In the genomic region with DNA sequence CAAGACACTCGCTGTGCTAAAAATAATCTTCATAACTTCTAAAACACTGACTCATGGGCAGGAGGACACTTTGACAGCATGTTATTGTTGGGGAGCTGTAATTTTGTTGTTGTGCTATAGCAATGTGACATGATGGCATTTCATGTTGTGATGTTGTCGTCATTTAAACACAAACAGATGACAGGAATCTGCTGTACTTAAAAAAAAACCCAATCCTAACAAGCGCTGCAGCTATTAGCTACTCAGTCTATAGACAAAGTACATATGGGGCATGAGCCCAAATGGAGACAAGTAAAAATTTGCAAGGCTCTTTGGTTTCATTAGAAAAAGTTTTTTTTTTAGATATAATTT, we compare ENCODE assay signal across 1 cellular context.
TF ChIP-seq lines count a peak whose summit lies in the region.

No MANE protein-coding gene starts in this region.

TF ChIP-seq in GM12878, 131 proteins besides CTCF, POLR2A, EP300 and RAD21 (continued from another document):
- TF ChIP-seq, protein P1, sequence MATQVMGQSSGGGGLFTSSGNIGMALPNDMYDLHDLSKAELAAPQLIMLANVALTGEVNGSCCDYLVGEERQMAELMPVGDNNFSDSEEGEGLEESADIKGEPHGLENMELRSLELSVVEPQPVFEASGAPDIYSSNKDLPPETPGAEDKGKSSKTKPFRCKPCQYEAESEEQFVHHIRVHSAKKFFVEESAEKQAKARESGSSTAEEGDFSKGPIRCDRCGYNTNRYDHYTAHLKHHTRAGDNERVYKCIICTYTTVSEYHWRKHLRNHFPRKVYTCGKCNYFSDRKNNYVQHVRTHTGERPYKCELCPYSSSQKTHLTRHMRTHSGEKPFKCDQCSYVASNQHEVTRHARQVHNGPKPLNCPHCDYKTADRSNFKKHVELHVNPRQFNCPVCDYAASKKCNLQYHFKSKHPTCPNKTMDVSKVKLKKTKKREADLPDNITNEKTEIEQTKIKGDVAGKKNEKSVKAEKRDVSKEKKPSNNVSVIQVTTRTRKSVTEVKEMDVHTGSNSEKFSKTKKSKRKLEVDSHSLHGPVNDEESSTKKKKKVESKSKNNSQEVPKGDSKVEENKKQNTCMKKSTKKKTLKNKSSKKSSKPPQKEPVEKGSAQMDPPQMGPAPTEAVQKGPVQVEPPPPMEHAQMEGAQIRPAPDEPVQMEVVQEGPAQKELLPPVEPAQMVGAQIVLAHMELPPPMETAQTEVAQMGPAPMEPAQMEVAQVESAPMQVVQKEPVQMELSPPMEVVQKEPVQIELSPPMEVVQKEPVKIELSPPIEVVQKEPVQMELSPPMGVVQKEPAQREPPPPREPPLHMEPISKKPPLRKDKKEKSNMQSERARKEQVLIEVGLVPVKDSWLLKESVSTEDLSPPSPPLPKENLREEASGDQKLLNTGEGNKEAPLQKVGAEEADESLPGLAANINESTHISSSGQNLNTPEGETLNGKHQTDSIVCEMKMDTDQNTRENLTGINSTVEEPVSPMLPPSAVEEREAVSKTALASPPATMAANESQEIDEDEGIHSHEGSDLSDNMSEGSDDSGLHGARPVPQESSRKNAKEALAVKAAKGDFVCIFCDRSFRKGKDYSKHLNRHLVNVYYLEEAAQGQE (IDR thresholded peaks at IDR 0.05; ENCODE audit: low read depth, low read length): no peak
- TF ChIP-seq NKRF (conservative IDR thresholded peaks at IDR 0.05): no peak
- TF ChIP-seq PKNOX1 (IDR thresholded peaks at IDR 0.05): no peak
- TF ChIP-seq PML (IDR thresholded peaks at IDR 0.05; ENCODE audit: low read length): no peak
- TF ChIP-seq, protein P2, sequence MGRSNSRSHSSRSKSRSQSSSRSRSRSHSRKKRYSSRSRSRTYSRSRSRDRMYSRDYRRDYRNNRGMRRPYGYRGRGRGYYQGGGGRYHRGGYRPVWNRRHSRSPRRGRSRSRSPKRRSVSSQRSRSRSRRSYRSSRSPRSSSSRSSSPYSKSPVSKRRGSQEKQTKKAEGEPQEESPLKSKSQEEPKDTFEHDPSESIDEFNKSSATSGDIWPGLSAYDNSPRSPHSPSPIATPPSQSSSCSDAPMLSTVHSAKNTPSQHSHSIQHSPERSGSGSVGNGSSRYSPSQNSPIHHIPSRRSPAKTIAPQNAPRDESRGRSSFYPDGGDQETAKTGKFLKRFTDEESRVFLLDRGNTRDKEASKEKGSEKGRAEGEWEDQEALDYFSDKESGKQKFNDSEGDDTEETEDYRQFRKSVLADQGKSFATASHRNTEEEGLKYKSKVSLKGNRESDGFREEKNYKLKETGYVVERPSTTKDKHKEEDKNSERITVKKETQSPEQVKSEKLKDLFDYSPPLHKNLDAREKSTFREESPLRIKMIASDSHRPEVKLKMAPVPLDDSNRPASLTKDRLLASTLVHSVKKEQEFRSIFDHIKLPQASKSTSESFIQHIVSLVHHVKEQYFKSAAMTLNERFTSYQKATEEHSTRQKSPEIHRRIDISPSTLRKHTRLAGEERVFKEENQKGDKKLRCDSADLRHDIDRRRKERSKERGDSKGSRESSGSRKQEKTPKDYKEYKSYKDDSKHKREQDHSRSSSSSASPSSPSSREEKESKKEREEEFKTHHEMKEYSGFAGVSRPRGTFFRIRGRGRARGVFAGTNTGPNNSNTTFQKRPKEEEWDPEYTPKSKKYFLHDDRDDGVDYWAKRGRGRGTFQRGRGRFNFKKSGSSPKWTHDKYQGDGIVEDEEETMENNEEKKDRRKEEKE (IDR thresholded peaks at IDR 0.05): no peak
- TF ChIP-seq, protein P3, sequence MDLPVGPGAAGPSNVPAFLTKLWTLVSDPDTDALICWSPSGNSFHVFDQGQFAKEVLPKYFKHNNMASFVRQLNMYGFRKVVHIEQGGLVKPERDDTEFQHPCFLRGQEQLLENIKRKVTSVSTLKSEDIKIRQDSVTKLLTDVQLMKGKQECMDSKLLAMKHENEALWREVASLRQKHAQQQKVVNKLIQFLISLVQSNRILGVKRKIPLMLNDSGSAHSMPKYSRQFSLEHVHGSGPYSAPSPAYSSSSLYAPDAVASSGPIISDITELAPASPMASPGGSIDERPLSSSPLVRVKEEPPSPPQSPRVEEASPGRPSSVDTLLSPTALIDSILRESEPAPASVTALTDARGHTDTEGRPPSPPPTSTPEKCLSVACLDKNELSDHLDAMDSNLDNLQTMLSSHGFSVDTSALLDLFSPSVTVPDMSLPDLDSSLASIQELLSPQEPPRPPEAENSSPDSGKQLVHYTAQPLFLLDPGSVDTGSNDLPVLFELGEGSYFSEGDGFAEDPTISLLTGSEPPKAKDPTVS (IDR thresholded peaks at IDR 0.05; ENCODE audit: low read depth, low read length): no peak
- no peak for TF ChIP-seq JUND (IDR thresholded peaks at IDR 0.05; ENCODE audit: low read depth, low read length)
- no peak for TF ChIP-seq RCOR1 (conservative IDR thresholded peaks at IDR 0.05; ENCODE audit: low read depth, low read length)
- TF ChIP-seq, protein P4, sequence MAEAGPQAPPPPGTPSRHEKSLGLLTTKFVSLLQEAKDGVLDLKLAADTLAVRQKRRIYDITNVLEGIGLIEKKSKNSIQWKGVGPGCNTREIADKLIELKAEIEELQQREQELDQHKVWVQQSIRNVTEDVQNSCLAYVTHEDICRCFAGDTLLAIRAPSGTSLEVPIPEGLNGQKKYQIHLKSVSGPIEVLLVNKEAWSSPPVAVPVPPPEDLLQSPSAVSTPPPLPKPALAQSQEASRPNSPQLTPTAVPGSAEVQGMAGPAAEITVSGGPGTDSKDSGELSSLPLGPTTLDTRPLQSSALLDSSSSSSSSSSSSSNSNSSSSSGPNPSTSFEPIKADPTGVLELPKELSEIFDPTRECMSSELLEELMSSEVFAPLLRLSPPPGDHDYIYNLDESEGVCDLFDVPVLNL (IDR thresholded peaks at IDR 0.05; ENCODE audit: low read depth, low read length): no peak
